18 cellular contexts compared by ENCODE assay signal in the genomic region with DNA sequence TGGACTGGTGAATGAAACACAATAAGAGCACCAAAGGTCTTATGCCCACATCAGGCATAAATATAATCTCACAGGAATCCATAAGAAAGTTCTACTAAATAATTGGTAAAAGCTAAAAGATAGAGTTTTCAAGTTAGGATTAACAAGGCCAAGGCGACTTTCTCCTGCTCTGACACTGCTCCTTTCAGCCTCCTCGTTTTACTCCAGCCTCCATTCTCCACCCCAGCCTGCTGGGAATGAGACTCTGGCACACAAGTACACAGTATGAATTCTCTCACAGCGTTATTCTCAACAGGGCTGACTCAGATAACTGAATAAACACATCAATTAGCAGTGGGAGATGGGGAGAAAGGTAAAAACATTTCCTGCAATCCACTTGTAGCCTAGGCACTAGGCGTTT.
"Had no signal": no experiment of that assay in that cellular context is flagged by ENCODE, and none has a peak within 500 bp of the region (broad histone marks: within the 10 kb centered on the region; RNA-seq: fewer than 3 reads in every experiment).

No MANE protein-coding gene starts in this region.

- H3K4me3 Mint-ChIP-seq: effector memory CD8-positive, alpha-beta T cell; naive thymus-derived CD8-positive, alpha-beta T cell; neural crest cell; type B pancreatic cell had no signal

- ATAC-seq: effector memory CD8-positive, alpha-beta T cell; left lobe of liver; mucosa of descending colon; naive thymus-derived CD8-positive, alpha-beta T cell; right cardiac atrium; stimulated activated naive CD8-positive, alpha-beta T cell treated with anti-CD3 and anti-CD28 coated beads, Interleukin-15, Interleukin-2, amounts not matched to agents 100 U/mL and 50 U/mL, for 24 hours had no signal

- H3K27ac Mint-ChIP-seq: effector memory CD8-positive, alpha-beta T cell; naive thymus-derived CD8-positive, alpha-beta T cell; type B pancreatic cell had no signal

- H3K27me3 Mint-ChIP-seq: naive thymus-derived CD8-positive, alpha-beta T cell; type B pancreatic cell had no signal

- H3K27me3 ChIP-seq: esophagus squamous epithelium, hepatocyte, ovary, suprapubic skin, thyroid gland had no signal

- H3K9me3 ChIP-seq: esophagus squamous epithelium, mucosa of descending colon, ovary, suprapubic skin, thyroid gland had no signal

- DNase-seq: effector memory CD8-positive, alpha-beta T cell; esophagus squamous epithelium; foreskin fibroblast; head of caudate nucleus; mammary epithelial cell; mucosa of descending colon; naive thymus-derived CD8-positive, alpha-beta T cell; ovary; right cardiac atrium; stimulated activated CD4-positive, alpha-beta T cell treated with anti-CD3 and anti-CD28 coated beads, Interleukin-2, amount 100 ng/mL, for 48 hours; stimulated activated naive CD8-positive, alpha-beta T cell treated with anti-CD3 and anti-CD28 coated beads, Interleukin-15, Interleukin-2, amounts not matched to agents 100 U/mL and 50 U/mL, for 24 hours; thyroid gland had no signal

- H3K4me3 ChIP-seq: esophagus squamous epithelium, hepatocyte, mucosa of descending colon, ovary, smooth muscle cell, suprapubic skin, thyroid gland had no signal

- H3K4me1 Mint-ChIP-seq: naive thymus-derived CD8-positive, alpha-beta T cell; neural crest cell had no signal

- H3K9me3 Mint-ChIP-seq: effector memory CD8-positive, alpha-beta T cell had no signal

- H3K27ac ChIP-seq: esophagus squamous epithelium, hepatocyte, ovary, suprapubic skin, thyroid gland had no signal

- H3K36me3 ChIP-seq: ovary had no signal
